Comparison of ENCODE assay signal across 8 cellular contexts in the genomic region with DNA sequence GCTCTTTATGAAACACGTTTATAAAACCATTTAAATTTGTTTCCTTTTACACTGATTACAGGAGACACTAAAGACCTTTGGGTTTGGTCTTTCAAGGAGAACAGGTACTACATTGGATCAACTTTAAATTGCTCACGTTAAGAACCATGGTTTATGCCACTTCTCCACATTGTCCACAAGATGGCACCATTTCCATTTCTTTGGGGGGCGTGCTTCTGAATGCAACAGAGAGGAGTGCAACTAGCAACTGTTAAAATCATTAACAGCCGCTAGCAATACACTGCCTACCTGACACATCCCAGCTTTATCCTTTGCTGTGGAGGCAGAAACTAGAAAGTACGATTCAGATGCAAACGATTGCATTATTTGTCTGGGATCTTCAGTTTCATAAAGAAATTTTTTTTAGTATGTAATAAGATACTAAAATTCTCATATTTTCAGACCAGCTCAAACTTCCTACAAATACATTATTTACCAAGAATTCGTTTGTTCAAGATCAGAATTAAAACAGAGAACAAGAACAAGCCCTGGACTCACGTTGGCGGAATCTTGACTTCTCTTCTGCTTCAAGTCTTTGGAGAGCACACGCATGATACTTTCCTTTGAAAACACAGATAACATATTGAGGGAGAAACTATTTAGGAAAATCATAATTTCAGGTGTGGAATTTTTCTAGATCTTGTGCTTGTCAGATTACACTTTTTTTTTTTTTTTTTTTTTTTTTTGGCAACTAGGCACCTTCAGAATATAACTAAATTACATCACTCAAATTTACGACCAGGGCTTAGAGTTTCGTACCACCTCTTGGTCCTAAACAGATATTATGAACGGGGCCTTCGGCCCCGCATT. TPM values are rescaled to one million over a fixed set of nuclear protein-coding genes. Genes with fewer than 3 reads are reported as not detected.
DNase-seq lines count a peak whose midpoint lies in the region; ATAC-seq and TF ChIP-seq lines count a peak whose summit lies in the region.

No MANE protein-coding gene starts in this region.

- H3K9me3 ChIP-seq in SU-DHL-6 (ENCODE audit: insufficient read depth, low read length) = no peaks in the 10 kb centered on the region

- peak overlapping the region; percentile 75 for H2AFZ ChIP-seq in SU-DHL-6 (ENCODE audit: low read depth, low read length, severe bottlenecking)

- H3K27me3 ChIP-seq in SU-DHL-6 (ENCODE audit: low read length) = no peaks in the 10 kb centered on the region

- peaks cover 6% of the 10 kb centered on the region; the same call in 1 of the 2 replicates for H3F3A ChIP-seq in SU-DHL-6 (ENCODE audit: insufficient read depth)

- intact Hi-C loops in left ventricle myocardium superior (cut with micrococcal nuclease) = loop anchor here (10.0 kb wide), 1 partner anchor 53 kb away; the partner anchor contains the start of gene MCIDAS

- peak overlapping the region; percentile 68 for H3K4me2 ChIP-seq in SU-DHL-6 (ENCODE audit: low read depth, low read length, poor library complexity, severe bottlenecking)

- no peaks in the 10 kb centered on the region for H3K79me2 ChIP-seq in SU-DHL-6 (ENCODE audit: insufficient read depth, low read length)

- H3K4me3 ChIP-seq in SU-DHL-6 (ENCODE audit: insufficient read depth, low read length, poor library complexity, severe bottlenecking) = peak overlapping the region; percentile 56

- H3K9ac ChIP-seq in SU-DHL-6 (ENCODE audit: low read length) = peak overlapping the region; percentile 42

- H3K36me3 ChIP-seq in SU-DHL-6 (ENCODE audit: low read length) = no peaks in the 10 kb centered on the region

- H3K9me2 ChIP-seq in SU-DHL-6 (replicated peaks; ENCODE audit: insufficient read depth, low read length) = no peaks in the 10 kb centered on the region

- DNase-seq in NCI-H510A treated with DMSO at 0.1 percent for 48 hours (lab: John Stamatoyannopoulos, UW) (peak; percentile 88), NCI-H510A (lab: John Stamatoyannopoulos, UW) (no peak), NCI-H1417 treated with DMSO at 0.1 percent for 48 hours (lab: John Stamatoyannopoulos, UW) (peak; percentile 20), amniotic epithelial cell (ENCODE audit: low read depth) (peak; percentile 69), left ventricle myocardium superior (no peak), renal cortical epithelial cell (ENCODE audit: low read depth) (peak; percentile 84)

- peak; percentile 82 for TF ChIP-seq CTCF in SU-DHL-6 (IDR thresholded peaks at IDR 0.05; ENCODE audit: insufficient read depth, low read length, poor library complexity, severe bottlenecking)

- no peaks in the 10 kb centered on the region for H4K20me1 ChIP-seq in SU-DHL-6 (ENCODE audit: low read depth, low read length)

- ATAC-seq in HG02884 (IDR thresholded peaks at IDR 0.05; ENCODE audit: unreplicated experiment) = peak; percentile 41
- ATAC-seq in left ventricle myocardium superior = peak; percentile 84

- H3K27ac ChIP-seq in SU-DHL-6 (ENCODE audit: low read depth, low read length) = no peak overlapping the region

RNA-seq across cellular contexts. Expression of gene CDC20B, which starts 0.7 kb away (rescaled TPM):
- total RNA-seq in left ventricle myocardium superior = not detected
- 0.52 TPM in 1 of 2 replicates, not detected in the other for total RNA-seq in renal cortical epithelial cell

RNA-seq across cellular contexts. Expression of gene GPX8, which starts 12.3 kb away (rescaled TPM):
- total RNA-seq in left ventricle myocardium superior (4.6 TPM), renal cortical epithelial cell (45.0 and 66.2 TPM in 2 replicates)

RNA-seq across cellular contexts. Expression of gene MCIDAS, which starts 54.8 kb away (rescaled TPM):
- total RNA-seq in left ventricle myocardium superior (not detected), renal cortical epithelial cell (0.20 TPM in 1 of 2 replicates, not detected in the other)

Comparison
In these comparisons a context has a peak if more than half of its experiments do, and no peak if none do; other contexts are left out.
1. DNase-seq: peak in NCI-H510A treated with DMSO at 0.1 percent for 48 hours (single experiment), NCI-H1417 treated with DMSO at 0.1 percent for 48 hours (single experiment), amniotic epithelial cell (single experiment) and renal cortical epithelial cell (single experiment); none in NCI-H510A (single experiment) and left ventricle myocardium superior (single experiment).